ENCODE assay signal across 26 cellular contexts in genomic region chr1:207355060-207355459, GRCh38. TPM values are rescaled to one million over a fixed set of nuclear protein-coding genes. Genes with fewer than 3 reads are reported as not detected.
DNase-seq lines count a peak whose midpoint lies in the region; ATAC-seq, FAIRE-seq and TF ChIP-seq lines count a peak whose summit lies in the region.
"Had no signal": no experiment of that assay in that cellular context is flagged by ENCODE, and none has a peak within 500 bp of the region (broad histone marks: within the 10 kb centered on the region; RNA-seq: fewer than 3 reads in every experiment).

No MANE protein-coding gene starts in this region.

- H3K79me2 ChIP-seq in mammary epithelial cell (ENCODE audit: insufficient read depth, low read length), result no peaks in the 10 kb centered on the region

- H3K4me3 ChIP-seq in bronchial epithelial cell (ENCODE audit: low read depth, low read length) (no peak overlapping the region), coronary artery (no peak overlapping the region), mammary epithelial cell (replicated peaks in 1 of 3; ENCODE audit: insufficient read depth in 1 of 3, low read depth in 2 of 3, low read length in 3 of 3) (no peak overlapping the region)
- H3K4me3 ChIP-seq: left ventricle myocardium inferior, thyroid gland had no signal

- H3K4me3 Mint-ChIP-seq in stimulated activated naive CD8-positive, alpha-beta T cell treated with anti-CD3 and anti-CD28 coated beads, Interleukin-15, amount 100 ng/mL, for 72 hours, result peak overlapping the region in 1 of 2 donors; percentile 9
- H3K4me3 Mint-ChIP-seq: activated CD4-positive, alpha-beta memory T cell treated with anti-CD3 and anti-CD28 coated beads for 36 hours; activated T-helper 17 cell treated with anti-CD3 and anti-CD28 coated beads, Interleukin-2, amount 50 U/mL, for 72 hours; CD4-positive, alpha-beta memory T cell; IgD-negative memory B cell; mesothelial cell of epicardium; naive B cell; T-helper 1 cell treated with Interleukin-12 subunit alpha and Interleukin-12 subunit beta and Interleukin-4 antibody, amounts not matched to agents 30 μg/mL and 1 μg/mL, for 36 hours had no signal

- dilution Hi-C loops in mammary epithelial cell (cut with HindIII; ENCODE audit: low sequenced_read_pairs), result no loop called here

- no peaks in the 10 kb centered on the region for H3K27me3 Mint-ChIP-seq in stimulated activated naive CD8-positive, alpha-beta T cell treated with anti-CD3 and anti-CD28 coated beads, Interleukin-15, amount 100 ng/mL, for 72 hours
- H3K27me3 Mint-ChIP-seq: activated CD4-positive, alpha-beta memory T cell treated with anti-CD3 and anti-CD28 coated beads for 36 hours; activated T-helper 17 cell treated with anti-CD3 and anti-CD28 coated beads, Interleukin-2, amount 50 U/mL, for 72 hours; CD4-positive, alpha-beta memory T cell; IgD-negative memory B cell; naive B cell had no signal

- no peaks in the 10 kb centered on the region for H3K9me3 ChIP-seq in mammary epithelial cell (replicated peaks; ENCODE audit: insufficient read depth, low read length)
- H3K9me3 ChIP-seq: SK-N-SH, thyroid gland had no signal

- H3K27me3 ChIP-seq in bronchial epithelial cell (ENCODE audit: control insufficient read depth, insufficient read depth, low read length) (no peaks in the 10 kb centered on the region), mammary epithelial cell (ENCODE audit: insufficient read depth, low read length) (no peaks in the 10 kb centered on the region)
- H3K27me3 ChIP-seq: thyroid gland had no signal

- H4K20me1 ChIP-seq in mammary epithelial cell (ENCODE audit: insufficient read depth, low read length), result no peaks in the 10 kb centered on the region

- TF ChIP-seq CTCF in bronchial epithelial cell (IDR thresholded peaks at IDR 0.05; ENCODE audit: insufficient read depth, low read length, severe bottlenecking), result no peak
- TF ChIP-seq CTCF in coronary artery (IDR thresholded peaks at IDR 0.05), result no peak
- no peak for TF ChIP-seq CTCF in mammary epithelial cell (conservative IDR thresholded peaks at IDR 0.05 in 1 of 2, IDR thresholded peaks at IDR 0.05 in 1 of 2; ENCODE audit: extremely low read depth in 1 of 2, insufficient read depth in 1 of 2, low read depth in 1 of 2, low read length in 2 of 2)

- no peaks in the 10 kb centered on the region for H3K4me1 ChIP-seq in mammary epithelial cell (ENCODE audit: insufficient read depth, low read length)
- H3K4me1 ChIP-seq: thyroid gland had no signal

- 91% methylated on average over 1 of the region's 1 CpG for WGBS in mammary epithelial cell (ENCODE audit: low coverage, missing lambda C conversion rate)

- no TSS peak for BruUV-seq in mammary epithelial cell (replicated peaks; lab: Mats Ljungman, UMichigan)

- H3K4me2 ChIP-seq in mammary epithelial cell (ENCODE audit: insufficient read depth, low read depth, low read length), result no peak overlapping the region
- H3K4me2 ChIP-seq: SK-N-SH had no signal

- CTCF ChIA-PET in mammary epithelial cell (lab: Charles Lee; ENCODE audit: low non-redundant PET), result no interaction called here

- intact Hi-C loops in mammary epithelial cell (cut with micrococcal nuclease), result no loop called here

- FAIRE-seq in bronchial epithelial cell (lab: Jason Lieb, UNC), result no peak
- FAIRE-seq: islet of Langerhans had no signal

- H3K4me1 Mint-ChIP-seq in stimulated activated naive CD8-positive, alpha-beta T cell treated with anti-CD3 and anti-CD28 coated beads, Interleukin-15, amount 100 ng/mL, for 72 hours, result peaks cover 58% of the 10 kb centered on the region
- H3K4me1 Mint-ChIP-seq: mesothelial cell of epicardium had no signal

- H3K36me3 ChIP-seq in bronchial epithelial cell (ENCODE audit: control insufficient read depth, insufficient read depth, low read length) (peaks cover 2% of the 10 kb centered on the region), mammary epithelial cell (ENCODE audit: insufficient read depth, low read length) (no peaks in the 10 kb centered on the region)
- H3K36me3 ChIP-seq: thyroid gland had no signal

- H2AFZ ChIP-seq in mammary epithelial cell (ENCODE audit: low read depth, low read length), result no peak overlapping the region

- in situ Hi-C loops in mammary epithelial cell (cut with MboI; ENCODE audit: low sequenced_read_pairs in 2 of 2), result no loop called here

- H3K27ac Mint-ChIP-seq in stimulated activated naive CD8-positive, alpha-beta T cell treated with anti-CD3 and anti-CD28 coated beads, Interleukin-15, amount 100 ng/mL, for 72 hours, result no peak overlapping the region
- H3K27ac Mint-ChIP-seq: activated CD4-positive, alpha-beta memory T cell treated with anti-CD3 and anti-CD28 coated beads for 36 hours; activated T-helper 17 cell treated with anti-CD3 and anti-CD28 coated beads, Interleukin-2, amount 50 U/mL, for 72 hours; CD4-positive, alpha-beta memory T cell; IgD-negative memory B cell; mesothelial cell of epicardium; T-helper 1 cell treated with Interleukin-12 subunit alpha and Interleukin-12 subunit beta and Interleukin-4 antibody, amounts not matched to agents 30 μg/mL and 1 μg/mL, for 36 hours had no signal

- no peak overlapping the region for H3K9ac ChIP-seq in mammary epithelial cell (ENCODE audit: insufficient read depth, low read length)
- H3K9ac ChIP-seq: SK-N-SH had no signal

- no peak for DNase-seq in stimulated activated naive CD8-positive, alpha-beta T cell treated with anti-CD3 and anti-CD28 coated beads, Interleukin-15, Interleukin-2, amounts not matched to agents 100 U/mL and 50 U/mL, for 24 hours
- DNase-seq in stimulated activated naive CD8-positive, alpha-beta T cell treated with anti-CD3 and anti-CD28 coated beads, Interleukin-15, amount 100 ng/mL, for 72 hours, result no peak
- peak; percentile 32 for DNase-seq in bronchial epithelial cell (ENCODE audit: low read depth)
- DNase-seq in amygdala (lab: John Stamatoyannopoulos, UW), result no peak
- no peak for DNase-seq in NCI-H226
- DNase-seq in coronary artery (ENCODE audit: low spot score), result no peak
- DNase-seq in mammary epithelial cell, result no peak
- DNase-seq: activated CD4-positive, alpha-beta memory T cell treated with anti-CD3 and anti-CD28 coated beads for 36 hours; activated CD4-positive, CD25-positive, alpha-beta regulatory T cell treated with anti-CD3 and anti-CD28 coated beads, Interleukin-2, amount 50 U/mL, for 72 hours; activated CD8-positive, alpha-beta memory T cell treated with anti-CD3 and anti-CD28 coated beads, Interleukin-2, amount 50 U/mL, for 48 hours; activated naive CD4-positive, alpha-beta T cell treated with anti-CD3 and anti-CD28 coated beads, Interleukin-2, amount 50 U/mL, for 16 hours; CD4-positive, alpha-beta memory T cell; cortex of kidney; left ventricle myocardium inferior; naive B cell; NCI-H1105; NCI-H1930; SK-N-SH; stimulated activated naive CD4-positive, alpha-beta T cell treated with Interleukin-2 at 50 U/mL for 16 hours; thyroid gland had no signal

- H3K9me3 Mint-ChIP-seq in stimulated activated naive CD8-positive, alpha-beta T cell treated with anti-CD3 and anti-CD28 coated beads, Interleukin-15, amount 100 ng/mL, for 72 hours, result peaks cover 11 to 13% of the 10 kb centered on the region in 2 donors
- H3K9me3 Mint-ChIP-seq: activated T-helper 17 cell treated with anti-CD3 and anti-CD28 coated beads, Interleukin-2, amount 50 U/mL, for 72 hours; IgD-negative memory B cell had no signal

- ATAC-seq in stimulated activated naive CD8-positive, alpha-beta T cell treated with anti-CD3 and anti-CD28 coated beads, Interleukin-15, Interleukin-2, amounts not matched to agents 100 U/mL and 50 U/mL, for 24 hours, result peak; percentile 40
- no peak for ATAC-seq in stimulated activated naive CD8-positive, alpha-beta T cell treated with anti-CD3 and anti-CD28 coated beads, Interleukin-15, amount 100 ng/mL, for 72 hours
- ATAC-seq in HG03108 (IDR thresholded peaks at IDR 0.05; ENCODE audit: unreplicated experiment), result peak; percentile 77
- ATAC-seq: activated T-helper 17 cell treated with anti-CD3 and anti-CD28 coated beads, Interleukin-2, amount 50 U/mL, for 72 hours had no signal

- no peak overlapping the region for H3K27ac ChIP-seq in coronary artery
- no peak overlapping the region for H3K27ac ChIP-seq in mammary epithelial cell (ENCODE audit: insufficient read depth, low read depth, low read length)
- H3K27ac ChIP-seq: left ventricle myocardium inferior, thyroid gland had no signal

RNA-seq across cellular contexts. Expression of gene CD55, which starts 33.6 kb away (rescaled TPM):
- total RNA-seq in bronchial epithelial cell (63.4 and 85.3 TPM in 2 replicates), mammary epithelial cell (10 to 100 TPM; 35.2 to 40.5 TPM)
- polyA plus RNA-seq in mammary epithelial cell, result 18.5 TPM
- 20.1 TPM for polyA minus RNA-seq in mammary epithelial cell
